1 cellular context compared by ENCODE assay signal in the genomic region with DNA sequence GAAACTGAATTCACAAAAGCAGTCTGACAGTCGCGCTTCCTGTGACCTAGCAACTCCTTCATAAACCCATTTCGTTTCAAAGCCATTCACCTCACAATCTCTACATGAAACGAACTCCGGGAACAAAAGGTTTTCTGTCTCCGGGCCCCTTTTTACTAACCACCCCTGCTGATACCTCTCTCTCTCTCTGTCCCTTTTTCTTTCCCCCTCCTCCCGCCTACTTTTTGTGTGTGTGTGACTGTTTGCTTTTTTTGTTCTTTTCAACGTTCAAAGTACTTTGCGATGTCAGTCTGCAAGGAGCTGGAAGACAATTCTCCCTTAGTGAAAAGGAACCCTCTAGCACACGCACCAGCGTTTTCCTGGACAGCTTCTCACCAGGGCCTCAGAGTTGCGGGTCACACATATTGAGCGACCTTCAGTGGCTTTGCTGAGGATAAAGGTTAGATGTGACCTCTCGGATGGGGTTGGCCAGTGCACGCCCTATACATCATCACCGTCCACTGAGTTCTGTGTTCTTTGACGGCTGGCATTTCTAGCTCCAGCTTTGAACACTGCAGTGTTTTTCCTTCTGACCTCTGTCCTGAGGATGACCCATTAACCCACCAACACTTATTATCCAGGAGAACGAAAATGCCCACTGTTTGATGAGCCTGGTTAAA.
TF ChIP-seq lines count a peak whose summit lies in the region.

No MANE protein-coding gene starts in this region.

TF ChIP-seq in IMR-90, 13 proteins besides CTCF, POLR2A, EP300 and RAD21 (continued from another document):
- TF ChIP-seq, protein P1, sequence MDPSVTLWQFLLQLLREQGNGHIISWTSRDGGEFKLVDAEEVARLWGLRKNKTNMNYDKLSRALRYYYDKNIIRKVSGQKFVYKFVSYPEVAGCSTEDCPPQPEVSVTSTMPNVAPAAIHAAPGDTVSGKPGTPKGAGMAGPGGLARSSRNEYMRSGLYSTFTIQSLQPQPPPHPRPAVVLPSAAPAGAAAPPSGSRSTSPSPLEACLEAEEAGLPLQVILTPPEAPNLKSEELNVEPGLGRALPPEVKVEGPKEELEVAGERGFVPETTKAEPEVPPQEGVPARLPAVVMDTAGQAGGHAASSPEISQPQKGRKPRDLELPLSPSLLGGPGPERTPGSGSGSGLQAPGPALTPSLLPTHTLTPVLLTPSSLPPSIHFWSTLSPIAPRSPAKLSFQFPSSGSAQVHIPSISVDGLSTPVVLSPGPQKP (IDR thresholded peaks at IDR 0.05; ENCODE audit: borderline replicate concordance, low read depth, low read length): no peak
- TF ChIP-seq RCOR1 (IDR thresholded peaks at IDR 0.05; ENCODE audit: insufficient replicate concordance, low read length) (no peak), FOS (IDR thresholded peaks at IDR 0.05; ENCODE audit: low read depth, low read length) (no peak)
TF ChIP-seq in IMR-90: peak in this region for 0.
